ENCODE assay signal across 8 cellular contexts in the genomic region with DNA sequence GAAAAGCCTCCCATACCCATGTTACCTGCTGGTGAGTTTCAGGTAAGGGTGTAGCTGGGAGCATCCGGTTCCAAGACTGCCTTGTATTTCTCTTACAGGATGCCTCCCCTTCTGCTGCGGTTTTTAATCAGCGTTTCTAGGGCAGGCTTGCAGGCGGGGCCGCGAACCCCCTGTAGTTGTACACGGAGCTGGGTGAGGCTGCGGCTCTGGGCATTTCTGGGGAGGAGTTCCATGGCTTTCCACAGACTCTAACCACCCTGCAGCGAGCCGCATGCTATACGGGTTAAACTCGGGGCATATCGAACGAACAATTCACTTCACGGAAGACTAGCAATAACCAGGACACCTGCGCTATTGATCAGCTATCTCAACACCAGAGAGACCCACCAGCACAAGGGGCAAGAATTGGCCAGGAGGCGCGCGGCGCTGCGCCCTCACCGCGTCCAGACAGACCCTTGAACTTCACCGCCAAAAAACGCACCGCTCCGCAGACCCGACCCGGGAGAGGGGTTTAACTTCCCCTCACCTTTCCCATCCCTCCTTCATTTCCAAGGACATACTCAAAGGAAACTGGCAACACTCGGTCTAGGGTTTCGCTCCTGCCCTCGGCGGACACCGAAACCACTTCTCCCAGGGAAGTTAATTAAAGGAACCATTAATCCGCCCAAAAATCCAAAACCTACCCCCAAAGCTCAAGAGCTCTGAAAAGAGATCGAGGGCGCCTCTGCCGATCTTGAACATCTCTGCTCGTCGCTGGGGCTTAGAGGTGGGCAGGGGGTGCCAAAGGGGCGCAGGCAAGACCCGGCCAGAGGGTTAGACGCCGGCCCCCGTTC. TPM values are rescaled to one million over a fixed set of nuclear protein-coding genes. Genes with fewer than 3 reads are reported as not detected.
A peak's percentile ranks its signal among the peaks of the same experiment; 100 is the strongest.
DNase-seq lines count a peak whose midpoint lies in the region; ATAC-seq and TF ChIP-seq lines count a peak whose summit lies in the region.

No MANE protein-coding gene starts in this region.

- POLR2A ChIA-PET in activated CD8-positive, alpha-beta T cell treated with anti-CD3 and anti-CD28 coated beads, Interleukin-2, amount 10 ng/mL, durations not matched to agents 7 days and 5 days (lab: Charles Lee): no interaction called here

- peak; percentile 66 for DNase-seq in ACHN
- peak; percentile 29 for DNase-seq in activated CD8-positive, alpha-beta T cell treated with anti-CD3 and anti-CD28 coated beads, Interleukin-2, amount 10 ng/mL, durations not matched to agents 7 days and 5 days
- DNase-seq in spleen: no peak
- DNase-seq in middle frontal gyrus (ENCODE audit: extremely low spot score, low spot score): no peak
- DNase-seq in hepatic stellate cell (ENCODE audit: low spot score): no peak

- intact Hi-C loops in spleen (cut with DNase I; ENCODE audit: low total_unique reads): no loop called here

- peak overlapping the region; percentile 66 for H3K9ac ChIP-seq in HUES6 (ENCODE audit: low read length)
- peak overlapping the region; percentile 24 for H3K9ac ChIP-seq in iPS-15b (ENCODE audit: low read depth, low read length)

- no peaks in the 10 kb centered on the region for H3K36me3 Mint-ChIP-seq in activated CD8-positive, alpha-beta T cell treated with anti-CD3 and anti-CD28 coated beads, Interleukin-2, amount 10 ng/mL, durations not matched to agents 7 days and 5 days (ENCODE audit: low read depth)

- TF ChIP-seq CTCF in spleen (IDR thresholded peaks at IDR 0.05 in 8 of 11, conservative IDR thresholded peaks at IDR 0.05 in 3 of 11): no peak

- H3K27ac ChIP-seq in HUES6 (ENCODE audit: low read depth, low read length) (no peak overlapping the region), spleen (peak overlapping the region; percentile 24 to 92 (median 80))

- TF ChIP-seq POLR2A in spleen (IDR thresholded peaks at IDR 0.05): no peak

- H3K9me3 ChIP-seq in HUES6 (ENCODE audit: control insufficient read depth, insufficient read depth, low read depth, low read length): no peaks in the 10 kb centered on the region
- H3K9me3 ChIP-seq in iPS-15b (ENCODE audit: control insufficient read depth, insufficient read depth, low read length): no peaks in the 10 kb centered on the region
- H3K9me3 ChIP-seq in spleen: no peaks in the 10 kb centered on the region

- H3K27me3 ChIP-seq in HUES6 (ENCODE audit: control insufficient read depth, insufficient read depth, low read length): peaks cover 37% of the 10 kb centered on the region
- peaks cover 36% of the 10 kb centered on the region for H3K27me3 ChIP-seq in iPS-15b (ENCODE audit: control insufficient read depth, insufficient read depth, low read length)
- H3K27me3 ChIP-seq in spleen (replicated peaks in 1 of 7): peaks cover 0 to 75% (median 23%) of the 10 kb centered on the region in 7 donors

- H3K4me3 Mint-ChIP-seq in activated CD8-positive, alpha-beta T cell treated with anti-CD3 and anti-CD28 coated beads, Interleukin-2, amount 10 ng/mL, durations not matched to agents 7 days and 5 days: peak overlapping the region; percentile 70

- H3K27ac Mint-ChIP-seq in activated CD8-positive, alpha-beta T cell treated with anti-CD3 and anti-CD28 coated beads, Interleukin-2, amount 10 ng/mL, durations not matched to agents 7 days and 5 days: no peak overlapping the region

- peaks cover 48% of the 10 kb centered on the region for H3K27me3 Mint-ChIP-seq in activated CD8-positive, alpha-beta T cell treated with anti-CD3 and anti-CD28 coated beads, Interleukin-2, amount 10 ng/mL, durations not matched to agents 7 days and 5 days (ENCODE audit: low read depth)

- in situ Hi-C loops in ACHN (cut with HindIII; ENCODE audit: low pct_ligation_motif_present, low pct_unique_long_range_greater_than_20kb, low sequenced_read_pairs): no loop called here

- ATAC-seq in activated CD8-positive, alpha-beta T cell treated with anti-CD3 and anti-CD28 coated beads, Interleukin-2, amount 10 ng/mL, durations not matched to agents 7 days and 5 days: no peak
- no peak for ATAC-seq in HG02571 (IDR thresholded peaks at IDR 0.05; ENCODE audit: unreplicated experiment)

- H3K9me3 Mint-ChIP-seq in activated CD8-positive, alpha-beta T cell treated with anti-CD3 and anti-CD28 coated beads, Interleukin-2, amount 10 ng/mL, durations not matched to agents 7 days and 5 days (ENCODE audit: insufficient read depth): no peaks in the 10 kb centered on the region

- H3K4me3 ChIP-seq in HUES6 (ENCODE audit: low read depth, low read length) (peak overlapping the region; percentile 85), iPS-15b (ENCODE audit: low read depth, low read length) (peak overlapping the region; percentile 59), spleen (peak overlapping the region; percentile 66 to 87 (median 84))

- 1 to 3% (median 2%) methylated on average over 24 to 45 of the region's 45 CpGs for WGBS in spleen, 5 donors

- H3K4me1 ChIP-seq in HUES6 (ENCODE audit: control insufficient read depth, insufficient read depth, low read length) (peaks cover 14% of the 10 kb centered on the region), iPS-15b (ENCODE audit: control insufficient read depth, insufficient read depth, low read length) (peaks cover 2% of the 10 kb centered on the region), spleen (peaks cover 8 to 43% (median 31%) of the 10 kb centered on the region in 6 donors)

- CTCF ChIA-PET in activated CD8-positive, alpha-beta T cell treated with anti-CD3 and anti-CD28 coated beads, Interleukin-2, amount 10 ng/mL, durations not matched to agents 7 days and 5 days (lab: Charles Lee): interaction anchor here (1.0 to 2.0 kb wide), 4 partner anchors 9 to 248 kb away, joined by 5 to 6 read pairs (median 5); no protein-coding TSS in a partner anchor

- no peaks in the 10 kb centered on the region for H3K36me3 ChIP-seq in HUES6 (ENCODE audit: control insufficient read depth, insufficient read depth, low read length)
- no peaks in the 10 kb centered on the region for H3K36me3 ChIP-seq in iPS-15b (ENCODE audit: control insufficient read depth, insufficient read depth, low read length)
- H3K36me3 ChIP-seq in spleen: no peaks in the 10 kb centered on the region

- H3K4me1 Mint-ChIP-seq in activated CD8-positive, alpha-beta T cell treated with anti-CD3 and anti-CD28 coated beads, Interleukin-2, amount 10 ng/mL, durations not matched to agents 7 days and 5 days (ENCODE audit: low read depth): peaks cover 26% of the 10 kb centered on the region

RNA-seq across cellular contexts. Expression of a gene that starts 0.9 kb away (rescaled TPM):
- under 1 TPM in 1 of 2 experiments, not detected in 1; 0.13 TPM for total RNA-seq in activated CD8-positive, alpha-beta T cell treated with anti-CD3 and anti-CD28 coated beads, Interleukin-2, amount 10 ng/mL, durations not matched to agents 7 days and 5 days
- total RNA-seq in spleen: 10 to 100 TPM in 6 of 7 donors, 1 to 10 TPM in 1; 6.8 to 27.5 (median 18.2) TPM
- 1 to 10 TPM; 1.3 to 2.8 (median 2.0) TPM for polyA plus RNA-seq in spleen

Comparison
In these comparisons a context has a peak if more than half of its experiments do, and no peak if none do; other contexts are left out.
1. DNase-seq: peak in ACHN (single experiment) and activated CD8-positive, alpha-beta T cell treated with anti-CD3 and anti-CD28 coated beads, Interleukin-2, amount 10 ng/mL, durations not matched to agents 7 days and 5 days (single experiment); none in spleen (single experiment), middle frontal gyrus (single experiment) and hepatic stellate cell (single experiment).
2. RNA of a gene that starts 0.9 kb away (total RNA-seq): 6.8 to 27.5 TPM in spleen; 0.13 TPM in activated CD8-positive, alpha-beta T cell treated with anti-CD3 and anti-CD28 coated beads, Interleukin-2, amount 10 ng/mL, durations not matched to agents 7 days and 5 days; every median in the first group is over 4 times any median in the second.
3. Peak in every context shown above with its lines, with median percentiles within 50 percentile points of each other: H3K4me3 ChIP-seq.